In the genomic region with DNA sequence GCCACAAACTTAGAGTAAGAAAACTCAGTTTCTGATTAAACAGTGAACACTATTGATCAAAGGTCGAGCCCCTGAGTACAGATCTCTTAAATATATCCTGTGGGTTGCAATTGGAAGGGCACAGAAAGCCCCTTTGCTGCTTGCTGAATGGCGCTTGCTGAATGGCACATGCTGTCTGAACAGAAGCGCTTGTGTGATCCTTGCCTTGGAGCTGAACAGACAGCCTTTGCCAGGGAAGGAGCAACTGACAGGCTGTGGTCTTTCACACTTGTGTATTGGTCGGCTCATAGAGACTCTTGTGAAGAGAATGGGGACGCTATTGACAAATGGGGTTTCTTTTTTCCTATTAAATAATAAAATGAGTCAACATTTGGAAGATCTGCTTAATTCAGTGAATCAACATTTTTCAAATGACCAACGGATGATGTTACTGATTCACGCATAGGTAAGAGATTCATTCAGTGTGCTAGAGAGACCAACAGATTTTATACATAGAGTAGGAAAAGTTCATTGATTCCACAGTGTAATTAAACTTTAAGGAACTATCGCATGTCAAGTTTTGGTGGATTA, we compare ENCODE assay signal across 29 cellular contexts.
DNase-seq lines count a peak whose midpoint lies in the region; ATAC-seq and TF ChIP-seq lines count a peak whose summit lies in the region.
"Had no signal": no experiment of that assay in that cellular context is flagged by ENCODE, and none has a peak within 500 bp of the region (broad histone marks: within the 10 kb centered on the region; RNA-seq: fewer than 3 reads in every experiment).

No MANE protein-coding gene starts in this region.

- no peak overlapping the region for H3K23ac ChIP-seq in mesenchymal stem cell (ENCODE audit: low read length in 2 of 2)

- no peak overlapping the region for H2AFZ ChIP-seq in mesenchymal stem cell (ENCODE audit: low read depth, low read length)
- no peak overlapping the region for H2AFZ ChIP-seq in SK-N-SH (ENCODE audit: low read depth)

- peaks cover 48% of the 10 kb centered on the region for H3K4me1 Mint-ChIP-seq in Caco-2 (ENCODE audit: low read depth, unreplicated experiment)
- peaks cover 15 to 20% (median 20%) of the 10 kb centered on the region in 3 donors for H3K4me1 Mint-ChIP-seq in IgD-negative memory B cell
- H3K4me1 Mint-ChIP-seq in WTC11 = peaks cover 51% of the 10 kb centered on the region
- no peaks in the 10 kb centered on the region for H3K4me1 Mint-ChIP-seq in CD4-positive, alpha-beta memory T cell
- H3K4me1 Mint-ChIP-seq: activated naive CD8-positive, alpha-beta T cell treated with anti-CD3 and anti-CD28 coated beads, Interleukin-2, amount 10 ng/mL, durations not matched to agents 7 days and 5 days had no signal

- no peak overlapping the region for H3K14ac ChIP-seq in mesenchymal stem cell (ENCODE audit: low read length in 2 of 2)

- no peak for TF ChIP-seq CTCF in Caco-2 (IDR thresholded peaks at IDR 0.05; ENCODE audit: insufficient read depth in 1 of 2, low read depth in 1 of 2, low read length in 1 of 2, severe bottlenecking in 1 of 2, unreplicated experiment in 1 of 2)
- TF ChIP-seq CTCF in WTC11 (IDR thresholded peaks at IDR 0.05) = no peak
- no peak for TF ChIP-seq CTCF in SK-N-SH (IDR thresholded peaks at IDR 0.05)

- H3K79me1 ChIP-seq in mesenchymal stem cell (replicated peaks; ENCODE audit: low read length, poor library complexity, severe bottlenecking) = no peaks in the 10 kb centered on the region

- CTCF ChIA-PET in Caco-2 (lab: Charles Lee) = no interaction called here
- CTCF ChIA-PET in WTC11 (lab: Charles Lee) = no interaction called here
- CTCF ChIA-PET in SK-N-SH (lab: Yijun Ruan, JAX) = no interaction called here
- CTCF ChIA-PET in CD4-positive, alpha-beta memory T cell (lab: Charles Lee; ENCODE audit: partially characterized antibody) = no interaction called here

- H3K4me3 Mint-ChIP-seq in Caco-2 (ENCODE audit: unreplicated experiment) = peak overlapping the region; percentile 27
- H3K4me3 Mint-ChIP-seq in IgD-negative memory B cell = no peak overlapping the region
- peak overlapping the region; percentile 2 for H3K4me3 Mint-ChIP-seq in WTC11
- H3K4me3 Mint-ChIP-seq in CD4-positive, alpha-beta memory T cell = no peak overlapping the region
- H3K4me3 Mint-ChIP-seq: activated naive CD8-positive, alpha-beta T cell treated with anti-CD3 and anti-CD28 coated beads, Interleukin-2, amount 10 ng/mL, durations not matched to agents 7 days and 5 days; CD8-positive, alpha-beta T cell; T-helper 17 cell had no signal

- no peak overlapping the region for H4K91ac ChIP-seq in mesenchymal stem cell (ENCODE audit: low read length)

- no peaks in the 10 kb centered on the region for H4K20me1 ChIP-seq in SK-N-SH (ENCODE audit: insufficient read depth)

- H3K79me2 ChIP-seq in SK-N-SH (ENCODE audit: insufficient read depth) = no peaks in the 10 kb centered on the region

- no peak overlapping the region for H3K4ac ChIP-seq in mesenchymal stem cell (ENCODE audit: low read depth in 1 of 2, low read length in 2 of 2)

- H3K4me3 ChIP-seq in Caco-2 (ENCODE audit: low read depth, low read length) (no peak overlapping the region), mesenchymal stem cell (ENCODE audit: insufficient read depth in 1 of 2, low read depth in 1 of 2, low read length in 2 of 2) (no peak overlapping the region), SK-N-SH (ENCODE audit: low read depth in 2 of 2, low read length in 1 of 2) (no peak overlapping the region)
- no peak overlapping the region for H3K4me3 ChIP-seq in CD4-positive, alpha-beta memory T cell (ENCODE audit: low read length in 2 of 2)
- H3K4me3 ChIP-seq: ascending aorta, psoas muscle, SK-N-MC, tibial artery had no signal

- H3K9me3 Mint-ChIP-seq in Caco-2 (ENCODE audit: unreplicated experiment) (peaks cover 11% of the 10 kb centered on the region), IgD-negative memory B cell (peaks cover 6 to 13% (median 10%) of the 10 kb centered on the region in 3 donors), WTC11 (peaks cover 14% of the 10 kb centered on the region)
- peaks cover 0 to 3% (median 0%) of the 10 kb centered on the region in 8 donors for H3K9me3 Mint-ChIP-seq in CD4-positive, alpha-beta memory T cell
- H3K9me3 Mint-ChIP-seq: activated naive CD8-positive, alpha-beta T cell treated with anti-CD3 and anti-CD28 coated beads, Interleukin-2, amount 10 ng/mL, durations not matched to agents 7 days and 5 days; CD8-positive, alpha-beta T cell had no signal

- H4K8ac ChIP-seq in mesenchymal stem cell (ENCODE audit: low read length) = no peak overlapping the region

- no peaks in the 10 kb centered on the region for H3K9me2 ChIP-seq in SK-N-SH

- ATAC-seq in WTC11 (peak; percentile 35), HG02973 (IDR thresholded peaks at IDR 0.05; ENCODE audit: unreplicated experiment) (no peak)
- ATAC-seq: CD8-positive, alpha-beta T cell; esophagus mucosa; left colon; psoas muscle; T-helper 17 cell had no signal

- POLR2A ChIA-PET in Caco-2 (lab: Charles Lee) (no interaction called here), WTC11 (lab: Charles Lee) (no interaction called here), SK-N-SH (lab: Yijun Ruan, JAX) (no interaction called here)
- POLR2A ChIA-PET in CD4-positive, alpha-beta memory T cell (lab: Charles Lee; ENCODE audit: partially characterized antibody) = no interaction called here

- intact Hi-C loops in Caco-2 (cut with micrococcal nuclease; ENCODE audit: unreplicated experiment) = no loop called here
- intact Hi-C loops in CD4-positive, alpha-beta memory T cell (cut with micrococcal nuclease) = no loop called here

- H3K27ac ChIP-seq in mesenchymal stem cell (ENCODE audit: low read length, poor library complexity, severe bottlenecking) = no peak overlapping the region
- H3K27ac ChIP-seq in SK-N-SH (ENCODE audit: low read depth in 2 of 2, low read length in 1 of 2) = no peak overlapping the region
- H3K27ac ChIP-seq in CD4-positive, alpha-beta memory T cell (ENCODE audit: low read depth, low read length) = no peak overlapping the region
- H3K27ac ChIP-seq: ascending aorta, neutrophil, psoas muscle, RWPE1, SK-N-MC, tibial artery had no signal

- H2AK5ac ChIP-seq in mesenchymal stem cell (ENCODE audit: low read length, severe bottlenecking) = peak overlapping the region; percentile 68

- TF ChIP-seq EP300 in SK-N-SH (IDR thresholded peaks at IDR 0.05; ENCODE audit: borderline replicate concordance in 1 of 2, low read depth in 1 of 2, low read length in 1 of 2) = no peak

- H3K27ac Mint-ChIP-seq in Caco-2 (ENCODE audit: unreplicated experiment) = peak overlapping the region; percentile 36
- H3K27ac Mint-ChIP-seq in IgD-negative memory B cell = peak overlapping the region in 2 of 3 donors; percentile 14 to 55
- H3K27ac Mint-ChIP-seq in WTC11 = peak overlapping the region; percentile 82
- H3K27ac Mint-ChIP-seq in CD4-positive, alpha-beta memory T cell = no peak overlapping the region
- H3K27ac Mint-ChIP-seq: activated naive CD8-positive, alpha-beta T cell treated with anti-CD3 and anti-CD28 coated beads, Interleukin-2, amount 10 ng/mL, durations not matched to agents 7 days and 5 days; CD8-positive, alpha-beta T cell; T-helper 17 cell had no signal

- H3K4me1 ChIP-seq in Caco-2 (peaks cover 35% of the 10 kb centered on the region), mesenchymal stem cell (ENCODE audit: control insufficient read depth, insufficient read depth, low read depth, low read length) (no peaks in the 10 kb centered on the region), SK-N-SH (ENCODE audit: control insufficient read depth in 1 of 2, insufficient read depth in 2 of 2, low read depth in 1 of 2, low read length in 1 of 2) (no peaks in the 10 kb centered on the region; a peak in 1 of 4 replicates)
- no peaks in the 10 kb centered on the region for H3K4me1 ChIP-seq in CD4-positive, alpha-beta memory T cell (ENCODE audit: insufficient read depth, low read length)
- H3K4me1 ChIP-seq: ascending aorta, psoas muscle, tibial artery had no signal

- H3K18ac ChIP-seq in mesenchymal stem cell (ENCODE audit: low read depth in 1 of 2, low read length in 2 of 2) = peak overlapping the region; percentile 8 to 78

- H3K27me3 Mint-ChIP-seq in Caco-2 (ENCODE audit: insufficient read depth, unreplicated experiment) = no peaks in the 10 kb centered on the region
- no peaks in the 10 kb centered on the region for H3K27me3 Mint-ChIP-seq in IgD-negative memory B cell
- H3K27me3 Mint-ChIP-seq in WTC11 (ENCODE audit: low read depth) = peaks cover 5% of the 10 kb centered on the region
- no peaks in the 10 kb centered on the region for H3K27me3 Mint-ChIP-seq in CD4-positive, alpha-beta memory T cell
- H3K27me3 Mint-ChIP-seq: activated naive CD8-positive, alpha-beta T cell treated with anti-CD3 and anti-CD28 coated beads, Interleukin-2, amount 10 ng/mL, durations not matched to agents 7 days and 5 days; T-helper 17 cell had no signal

- H2BK120ac ChIP-seq in mesenchymal stem cell (ENCODE audit: low read depth, low read length) = no peak overlapping the region

- peaks cover 12% of the 10 kb centered on the region for H3K9me3 ChIP-seq in Caco-2
- H3K9me3 ChIP-seq in mesenchymal stem cell (ENCODE audit: control insufficient read depth, low read length) = peaks cover 5% of the 10 kb centered on the region
- no peaks in the 10 kb centered on the region for H3K9me3 ChIP-seq in SK-N-SH
- no peaks in the 10 kb centered on the region for H3K9me3 ChIP-seq in CD4-positive, alpha-beta memory T cell (ENCODE audit: control insufficient read depth in 1 of 2, low read length in 2 of 2)
- H3K9me3 ChIP-seq: ascending aorta, neutrophil, psoas muscle, tibial artery had no signal

- H3K27me3 ChIP-seq in Caco-2 (replicated peaks; ENCODE audit: control insufficient read depth, insufficient read depth, low read length) (no peaks in the 10 kb centered on the region), mesenchymal stem cell (ENCODE audit: control insufficient read depth in 1 of 2, insufficient read depth in 1 of 2, low read length in 2 of 2) (peaks cover 0 to 6% of the 10 kb centered on the region in 2 experiments), SK-N-SH (ENCODE audit: insufficient read depth) (no peaks in the 10 kb centered on the region)
- H3K27me3 ChIP-seq in CD4-positive, alpha-beta memory T cell (ENCODE audit: insufficient read depth, low read length) = no peaks in the 10 kb centered on the region
- H3K27me3 ChIP-seq: ascending aorta, neutrophil, tibial artery had no signal

- H3K4me2 ChIP-seq in mesenchymal stem cell (ENCODE audit: low read length, poor library complexity, severe bottlenecking) = no peak overlapping the region
- H3K4me2 ChIP-seq in SK-N-SH = no peak overlapping the region

- TF ChIP-seq RAD21 in SK-N-SH (IDR thresholded peaks at IDR 0.05; ENCODE audit: low read length) = no peak

- 92% methylated on average over 5 of the region's 8 CpGs for WGBS in mesenchymal stem cell
- WGBS in SK-N-SH (ENCODE audit: low lambda C conversion rate) = 89% methylated on average over 8 of the region's 8 CpGs

- BruUV-seq in Caco-2 (replicated peaks; lab: Mats Ljungman, UMichigan) = no TSS peak

- no peak for DNase-seq in Caco-2
- DNase-seq in WTC11 (ENCODE audit: low spot score) = no peak
- DNase-seq in mesenchymal stem cell = no peak
- no peak for DNase-seq in SK-N-SH
- DNase-seq in CD4-positive, alpha-beta memory T cell = no peak
- DNase-seq in activated CD8-positive, alpha-beta memory T cell treated with anti-CD3 and anti-CD28 coated beads, Interleukin-2, amount 50 U/mL, for 48 hours = no peak
- DNase-seq: activated CD8-positive, alpha-beta memory T cell treated with anti-CD3 and anti-CD28 coated beads for 24 hours; activated effector memory CD4-positive, alpha-beta T cell treated with anti-CD3 and anti-CD28 coated beads, Interleukin-2, amount 50 U/mL, for 16 hours; activated naive CD8-positive, alpha-beta T cell treated with anti-CD3 and anti-CD28 coated beads, Interleukin-2, amount 10 ng/mL, durations not matched to agents 7 days and 5 days; activated T-cell treated with anti-CD3 and anti-CD28 coated beads, Interleukin-2, amount 50 U/mL, for 1 hour; CD8-positive, alpha-beta T cell; central memory CD4-positive, alpha-beta T cell; foreskin fibroblast; GF-D8; left colon; mammary epithelial cell; NCI-H1092; NCI-H187 treated with DMSO at 0.1 percent for 48 hours; NCI-H69; psoas muscle; T-helper 17 cell; tibial artery had no signal

- no peak overlapping the region for H2BK15ac ChIP-seq in mesenchymal stem cell (ENCODE audit: low read depth, poor library complexity, severe bottlenecking)

- H3K9ac ChIP-seq in mesenchymal stem cell (ENCODE audit: low read length) = no peak overlapping the region
- no peak overlapping the region for H3K9ac ChIP-seq in SK-N-SH

- no peaks in the 10 kb centered on the region for H3F3A ChIP-seq in SK-N-SH (replicated peaks; ENCODE audit: insufficient read depth)

- peaks cover 5% of the 10 kb centered on the region for H3K36me3 Mint-ChIP-seq in Caco-2 (ENCODE audit: insufficient read depth, unreplicated experiment)
- peaks cover 2% of the 10 kb centered on the region for H3K36me3 Mint-ChIP-seq in IgD-negative memory B cell
- peaks cover 14% of the 10 kb centered on the region for H3K36me3 Mint-ChIP-seq in WTC11
- H3K36me3 Mint-ChIP-seq in CD4-positive, alpha-beta memory T cell = no peaks in the 10 kb centered on the region
- H3K36me3 Mint-ChIP-seq: activated naive CD8-positive, alpha-beta T cell treated with anti-CD3 and anti-CD28 coated beads, Interleukin-2, amount 10 ng/mL, durations not matched to agents 7 days and 5 days; CD8-positive, alpha-beta T cell had no signal

- peak overlapping the region in 1 of 2 experiments; percentile 82 for H2BK12ac ChIP-seq in mesenchymal stem cell (ENCODE audit: low read length in 2 of 2)

- no peak overlapping the region for H2BK5ac ChIP-seq in mesenchymal stem cell (ENCODE audit: low read depth, low read length, poor library complexity, severe bottlenecking)

- H3K36me3 ChIP-seq in Caco-2 (ENCODE audit: control insufficient read depth, insufficient read depth, low read length) = no peaks in the 10 kb centered on the region
- no peaks in the 10 kb centered on the region for H3K36me3 ChIP-seq in mesenchymal stem cell (ENCODE audit: control insufficient read depth in 1 of 2, insufficient read depth in 2 of 2, low read depth in 1 of 2, low read length in 2 of 2)
- no peaks in the 10 kb centered on the region for H3K36me3 ChIP-seq in SK-N-SH (replicated peaks in 1 of 2; ENCODE audit: control insufficient read depth in 1 of 2, insufficient read depth in 2 of 2, low read length in 1 of 2)
- H3K36me3 ChIP-seq in CD4-positive, alpha-beta memory T cell (ENCODE audit: insufficient read depth, low read length) = no peaks in the 10 kb centered on the region
- H3K36me3 ChIP-seq: ascending aorta, neutrophil, tibial artery had no signal

Comparison
In these comparisons a context has a peak if more than half of its experiments do, and no peak if none do; other contexts are left out.
1. H3K27ac Mint-ChIP-seq: peak in Caco-2 (single experiment), IgD-negative memory B cell (2 of 3) and WTC11 (single experiment); none in CD4-positive, alpha-beta memory T cell (0 of 7).
2. H3K4me3 Mint-ChIP-seq: peak in Caco-2 (single experiment) and WTC11 (single experiment); none in IgD-negative memory B cell (0 of 4) and CD4-positive, alpha-beta memory T cell (0 of 8).